In genomic region chr1:86423473-86423872, GRCh38 we compare ENCODE assay signal across 18 cellular contexts. TPM values are rescaled to one million over a fixed set of nuclear protein-coding genes. Genes with fewer than 3 reads are reported as not detected.
A peak's percentile ranks its signal among the peaks of the same experiment; 100 is the strongest.
DNase-seq lines count a peak whose midpoint lies in the region; ATAC-seq, FAIRE-seq and TF ChIP-seq lines count a peak whose summit lies in the region.
"Had no signal": no experiment of that assay in that cellular context is flagged by ENCODE, and none has a peak within 500 bp of the region (broad histone marks: within the 10 kb centered on the region; RNA-seq: fewer than 3 reads in every experiment).

No MANE protein-coding gene starts in this region.

- H3K79me2 ChIP-seq in GM23248 (ENCODE audit: insufficient read depth) (no peaks in the 10 kb centered on the region), keratinocyte (ENCODE audit: control insufficient read depth, insufficient read depth, low read length) (peaks cover 31% of the 10 kb centered on the region)

- no peak for DNase-seq in GM23248
- DNase-seq in NCI-H226: peak; percentile 30
- DNase-seq in breast epithelium (ENCODE audit: low spot score in 2 of 2): no peak
- DNase-seq in keratinocyte (ENCODE audit: low read depth, low spot score): no peak
- DNase-seq in stimulated activated naive CD8-positive, alpha-beta T cell treated with anti-CD3 and anti-CD28 coated beads, Interleukin-15, Interleukin-2, amounts not matched to agents 100 U/mL and 50 U/mL, for 24 hours: no peak
- DNase-seq in SHP77 treated with DMSO at 0.1 percent for 48 hours (lab: John Stamatoyannopoulos, UW): no peak
- no peak for DNase-seq in CD14-positive monocyte (ENCODE audit: low spot score)
- no peak for DNase-seq in RPMI8226
- DNase-seq: AML-193; CD4-positive, CD25-positive, alpha-beta regulatory T cell; KBM-7; NCI-H1092 treated with DMSO at 0.1 percent for 48 hours; NCI-H1694; NCI-H2171; SK-N-SH had no signal

- H2AFZ ChIP-seq in GM23248: 0 out of 2 replicates have a peak overlapping the region, but pooled peaks have one; percentile 35
- H2AFZ ChIP-seq in keratinocyte (ENCODE audit: control insufficient read depth, low read length): no peak overlapping the region

- dilution Hi-C loops in keratinocyte (cut with MboI; ENCODE audit: extremely low pct_ligation_motif_present, low sequenced_read_pairs): no loop called here

- H3K27me3 ChIP-seq in GM23248 (replicated peaks; ENCODE audit: insufficient read depth) (no peaks in the 10 kb centered on the region), breast epithelium (no peaks in the 10 kb centered on the region), keratinocyte (ENCODE audit: control insufficient read depth, extremely low read depth, insufficient read depth, low read length) (no peaks in the 10 kb centered on the region)

- H3K4me3 ChIP-seq in GM23248 (no peak overlapping the region), breast epithelium (no peak overlapping the region), keratinocyte (ENCODE audit: control insufficient read depth in 2 of 3, extremely low read depth in 1 of 3, insufficient read depth in 2 of 3, low read depth in 1 of 3, low read length in 3 of 3) (peak overlapping the region in 1 of 3 experiments; percentile 79)

- intact Hi-C loops in breast epithelium (cut with DNase I; ENCODE audit: low total_unique reads) (no loop called here), CD14-positive monocyte (cut with micrococcal nuclease) (no loop called here)

- no peaks in the 10 kb centered on the region for H3K9me3 ChIP-seq in GM23248 (ENCODE audit: low read depth)
- H3K9me3 ChIP-seq in breast epithelium: no peaks in the 10 kb centered on the region
- no peaks in the 10 kb centered on the region for H3K9me3 ChIP-seq in keratinocyte (ENCODE audit: control insufficient read depth, low read depth, low read length)
- H3K9me3 ChIP-seq: SK-N-SH had no signal

- no peak overlapping the region for H3K4me2 ChIP-seq in GM23248 (ENCODE audit: unreplicated experiment)
- peak overlapping the region; percentile 89 for H3K4me2 ChIP-seq in keratinocyte (ENCODE audit: control insufficient read depth, extremely low read depth, insufficient read depth, low read depth, low read length)
- H3K4me2 ChIP-seq: SK-N-SH had no signal

- no peaks in the 10 kb centered on the region for H3K36me3 ChIP-seq in GM23248 (ENCODE audit: low read depth)
- no peaks in the 10 kb centered on the region for H3K36me3 ChIP-seq in breast epithelium
- peaks cover 0 to 14% of the 10 kb centered on the region in 2 experiments for H3K36me3 ChIP-seq in keratinocyte (ENCODE audit: control insufficient read depth in 2 of 2, extremely low read depth in 1 of 2, insufficient read depth in 2 of 2, low read length in 2 of 2)

- in situ Hi-C loops in GM23248 (cut with MboI): no loop called here

- peaks cover 7% of the 10 kb centered on the region for H3K4me1 Mint-ChIP-seq in CD14-positive monocyte

- no peak for ATAC-seq in stimulated activated naive CD8-positive, alpha-beta T cell treated with anti-CD3 and anti-CD28 coated beads, Interleukin-15, Interleukin-2, amounts not matched to agents 100 U/mL and 50 U/mL, for 24 hours

- H3K9me2 ChIP-seq in GM23248 (ENCODE audit: insufficient read depth): no peaks in the 10 kb centered on the region; the same call in 1 of the 2 replicates
- H3K9me2 ChIP-seq: SK-N-SH had no signal

- no peak for TF ChIP-seq POLR2A in breast epithelium (IDR thresholded peaks at IDR 0.05)

- no peak overlapping the region for H3K4me3 Mint-ChIP-seq in CD14-positive monocyte
- H3K4me3 Mint-ChIP-seq: CD4-positive, CD25-positive, alpha-beta regulatory T cell had no signal

- H3K4me1 ChIP-seq in GM23248 (ENCODE audit: insufficient read depth): peaks cover 7% of the 10 kb centered on the region
- H3K4me1 ChIP-seq in breast epithelium: peaks cover 0 to 6% of the 10 kb centered on the region in 2 donors
- H3K4me1 ChIP-seq in keratinocyte (ENCODE audit: control insufficient read depth, extremely low read depth, insufficient read depth, low read length): peaks cover 59% of the 10 kb centered on the region

- H3K9me1 ChIP-seq in keratinocyte (ENCODE audit: control insufficient read depth, extremely low read depth, insufficient read depth, low read length): no peaks in the 10 kb centered on the region

- no peak for FAIRE-seq in keratinocyte (lab: Jason Lieb, UNC)
- FAIRE-seq: GM19239 had no signal

- no peak overlapping the region for H3K9ac ChIP-seq in GM23248
- no peak overlapping the region for H3K9ac ChIP-seq in keratinocyte (ENCODE audit: control insufficient read depth, extremely low read depth, insufficient read depth, low read length)
- H3K9ac ChIP-seq: SK-N-SH had no signal

- H3K36me3 Mint-ChIP-seq in CD14-positive monocyte: no peaks in the 10 kb centered on the region
- H3K36me3 Mint-ChIP-seq: CD4-positive, CD25-positive, alpha-beta regulatory T cell had no signal

- no peak overlapping the region for H3K27ac Mint-ChIP-seq in CD14-positive monocyte
- H3K27ac Mint-ChIP-seq: CD4-positive, CD25-positive, alpha-beta regulatory T cell had no signal

- TF ChIP-seq CTCF in breast epithelium (IDR thresholded peaks at IDR 0.05): no peak
- no peak for TF ChIP-seq CTCF in keratinocyte (optimal IDR thresholded peaks at IDR 0.05 in 1 of 3, IDR thresholded peaks at IDR 0.05 in 1 of 3, conservative IDR thresholded peaks at IDR 0.05 in 1 of 3; ENCODE audit: extremely low read depth in 1 of 3, insufficient read depth in 2 of 3, low read length in 3 of 3)
- no peak for TF ChIP-seq CTCF in CD14-positive monocyte (IDR thresholded peaks at IDR 0.05)

- H3K27ac ChIP-seq in GM23248 (no peak overlapping the region), breast epithelium (peak overlapping the region; percentile 18 to 49), keratinocyte (ENCODE audit: control insufficient read depth, insufficient read depth, low read length) (peak overlapping the region; percentile 77)
- H3K27ac ChIP-seq: HL-60 had no signal

- no peaks in the 10 kb centered on the region for H4K20me1 ChIP-seq in GM23248 (ENCODE audit: insufficient read depth)
- no peaks in the 10 kb centered on the region for H4K20me1 ChIP-seq in keratinocyte (ENCODE audit: control insufficient read depth, extremely low read depth, insufficient read depth, low read length)

- peaks cover 0 to 2% (median 0%) of the 10 kb centered on the region in 3 donors for H3K27me3 Mint-ChIP-seq in CD14-positive monocyte (ENCODE audit: low read depth in 3 of 3)

- H3F3A ChIP-seq in GM23248 (ENCODE audit: insufficient read depth): peaks cover 3% of the 10 kb centered on the region; the same call in 1 of the 2 replicates

- H3K9me3 Mint-ChIP-seq in CD14-positive monocyte: no peaks in the 10 kb centered on the region
- H3K9me3 Mint-ChIP-seq: CD4-positive, CD25-positive, alpha-beta regulatory T cell had no signal

RNA-seq across cellular contexts. Expression of gene CLCA2, which starts 0.5 kb away (rescaled TPM):
- 0.22 and 0.51 TPM in 2 replicates for total RNA-seq in GM23248 (2014; rRNA removed; shearing (Covaris generic))
- polyA plus RNA-seq in GM23248 (2016; fragmentation: Nextera tagmentation; extraction: Ambion mirVana): 0.14 and 0.19 TPM in 2 replicates
- total RNA-seq in breast epithelium: 10 to 100 TPM in 1 of 3 donors, 1 to 10 TPM in 2; 1.3 to 30.3 (median 1.6) TPM
- 276 to 518 TPM (median 407 TPM) in 3 replicates for polyA plus RNA-seq in keratinocyte
- polyA plus RNA-seq in keratinocyte (2011; ENCODE audit: low read depth): 70.1 TPM
- 101 and 182 TPM in 2 replicates for polyA plus RNA-seq in keratinocyte (2011; cell fraction: cytosol; rRNA removed)
- 524 and 583 TPM in 2 replicates for polyA plus RNA-seq in keratinocyte (2011; cell fraction: nucleus; rRNA removed)
- polyA plus RNA-seq in keratinocyte (2012; ENCODE audit: low replicate concordance): 118 and 196 TPM in 2 replicates
- polyA minus RNA-seq in keratinocyte: 78.1 to 457 TPM (median 341 TPM) in 3 replicates
- 162 TPM for polyA minus RNA-seq in keratinocyte (2011; cell fraction: cytosol; rRNA and poly(A)+ RNA removed)
- 516 and 884 TPM in 2 replicates for polyA minus RNA-seq in keratinocyte (2011; cell fraction: nucleus; rRNA and poly(A)+ RNA removed)
- polyA plus RNA-seq in CD14-positive monocyte: not detected
- total RNA-seq: CD4-positive, CD25-positive, alpha-beta regulatory T cell; NCI-H460 had no signal
- polyA plus RNA-seq: CD4-positive, CD25-positive, alpha-beta regulatory T cell had no signal

RNA-seq across cellular contexts. Expression of gene ODF2L, which starts 27.4 kb away (rescaled TPM):
- total RNA-seq in GM23248 (2014; rRNA removed; shearing (Covaris generic)): 33.0 TPM in 2 replicates
- polyA plus RNA-seq in GM23248 (2016; fragmentation: Nextera tagmentation; extraction: Ambion mirVana) (46.9 and 50.0 TPM in 2 replicates), keratinocyte (11.7 to 22.0 TPM (median 13.2 TPM) in 3 replicates), CD14-positive monocyte (1 to 10 TPM; 3.5 to 5.7 TPM)
- 100 to 1,000 TPM in 1 of 3 donors, 10 to 100 TPM in 2; 39.8 to 122 (median 72.8) TPM for total RNA-seq in breast epithelium
- 47.9 TPM for polyA plus RNA-seq in keratinocyte (2011; ENCODE audit: low read depth)
- polyA plus RNA-seq in keratinocyte (2011; cell fraction: cytosol; rRNA removed): 7.0 and 10.2 TPM in 2 replicates
- polyA plus RNA-seq in keratinocyte (2011; cell fraction: nucleus; rRNA removed): 29.7 and 45.8 TPM in 2 replicates
- 8.0 and 14.9 TPM in 2 replicates for polyA plus RNA-seq in keratinocyte (2012; ENCODE audit: low replicate concordance)
- 0.69 to 8.8 TPM (median 5.7 TPM) in 3 replicates for polyA minus RNA-seq in keratinocyte
- polyA minus RNA-seq in keratinocyte (2011; cell fraction: cytosol; rRNA and poly(A)+ RNA removed): 15.2 TPM
- 18.0 and 32.3 TPM in 2 replicates for polyA minus RNA-seq in keratinocyte (2011; cell fraction: nucleus; rRNA and poly(A)+ RNA removed)

RNA-seq across cellular contexts. Expression of gene CLCA1, which starts 45.3 kb away (rescaled TPM):
- total RNA-seq in GM23248 (2014; rRNA removed; shearing (Covaris generic)): not detected in 2 replicates
- not detected in 2 replicates for polyA plus RNA-seq in GM23248 (2016; fragmentation: Nextera tagmentation; extraction: Ambion mirVana)
- total RNA-seq in breast epithelium: under 1 TPM in 1 of 3 donors, not detected in 2; under 0.01 TPM
- 0.04 to 0.05 TPM in 2 of 3 replicates, not detected in the other for polyA plus RNA-seq in keratinocyte
- 0.30 TPM for polyA plus RNA-seq in keratinocyte (2011; ENCODE audit: low read depth)
- not detected in 2 replicates for polyA plus RNA-seq in keratinocyte (2011; cell fraction: cytosol; rRNA removed)
- polyA plus RNA-seq in keratinocyte (2011; cell fraction: nucleus; rRNA removed): 0.09 TPM in 1 of 2 replicates, not detected in the other
- polyA plus RNA-seq in keratinocyte (2012; ENCODE audit: low replicate concordance): 0.38 TPM in 1 of 2 replicates, not detected in the other
- polyA minus RNA-seq in keratinocyte: 0.13 TPM in 1 of 3 replicates, not detected in the others
- polyA minus RNA-seq in keratinocyte (2011; cell fraction: cytosol; rRNA and poly(A)+ RNA removed): not detected
- 0.16 TPM in 1 of 2 replicates, not detected in the other for polyA minus RNA-seq in keratinocyte (2011; cell fraction: nucleus; rRNA and poly(A)+ RNA removed)
- polyA plus RNA-seq in CD14-positive monocyte: not detected
- total RNA-seq: CD4-positive, CD25-positive, alpha-beta regulatory T cell; NCI-H460 had no signal
- polyA plus RNA-seq: CD4-positive, CD25-positive, alpha-beta regulatory T cell; SK-N-SH had no signal

Comparison
In these comparisons a context has a peak if more than half of its experiments do, and no peak if none do; other contexts are left out.
1. RNA of gene CLCA2, which starts 0.5 kb away (polyA plus RNA-seq): 70.1 to 583 TPM in keratinocyte; 0.14 to 0.19 TPM in GM23248 and not detected in CD14-positive monocyte; every median in the first group is over 10 times any median in the second.